ENCODE assay signal across 11 cellular contexts in the genomic region with DNA sequence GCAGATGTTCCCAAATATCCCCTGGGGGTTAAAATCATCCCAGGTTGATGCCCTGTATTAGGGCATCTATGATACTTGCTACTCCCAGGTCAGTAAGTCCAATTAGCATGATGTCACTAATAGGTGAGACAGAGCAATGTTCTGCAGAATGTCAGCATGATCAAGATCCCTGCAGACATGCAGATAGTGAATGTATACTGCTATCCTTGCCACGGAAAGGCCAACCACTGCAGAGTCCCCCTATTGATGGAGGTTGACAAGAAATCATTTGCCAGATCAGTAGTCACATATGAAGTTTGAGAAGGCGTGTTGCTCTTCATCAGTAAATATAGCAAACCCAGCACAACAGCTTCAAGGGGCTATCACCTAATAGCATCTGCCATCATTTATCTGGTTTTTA.
"Had no signal": no experiment of that assay in that cellular context is flagged by ENCODE, and none has a peak within 500 bp of the region (broad histone marks: within the 10 kb centered on the region; RNA-seq: fewer than 3 reads in every experiment).

No MANE protein-coding gene starts in this region.

- H2AFZ ChIP-seq: GM23248, GM23338 had no signal

- ATAC-seq: GM23338, HCT116 had no signal

- FAIRE-seq: H1, H54 had no signal

- H3K9me3 ChIP-seq: HAP-1 had no signal

- DNase-seq: GM23248, GOT3, H7, H9, HCEC 1CT, HFFc6 had no signal

- H3K9me3 Mint-ChIP-seq: GM23338, H9, HFFc6 had no signal

- H3K4me3 Mint-ChIP-seq: GM23338, H9, HFFc6 had no signal

- H3K4me1 Mint-ChIP-seq: GM23338, H9 had no signal

- H3K36me3 ChIP-seq: HAP-1 had no signal

- H3K4me1 ChIP-seq: HAP-1 had no signal

- H3K4me3 ChIP-seq: GM23248, GM23338, HAP-1 had no signal

- H3K9ac ChIP-seq: GM23248 had no signal

- H3K27ac Mint-ChIP-seq: GM23338, H9, HFFc6 had no signal

- H3K27ac ChIP-seq: GM23248 had no signal

- H3K4me2 ChIP-seq: GM23338 had no signal
